ENCODE assay signal across 2 cellular contexts in genomic region chr4:118381902-118382301, GRCh38.
TF ChIP-seq lines count a peak whose summit lies in the region.

No MANE protein-coding gene starts in this region.

TF ChIP-seq in IMR-90, 13 proteins besides CTCF, POLR2A, EP300 and RAD21:
- TF ChIP-seq NFE2L2 (IDR thresholded peaks at IDR 0.05; ENCODE audit: low read depth, low read length) = no peak
- no peak for TF ChIP-seq MAZ (IDR thresholded peaks at IDR 0.05; ENCODE audit: borderline replicate concordance, low read depth, low read length)
- TF ChIP-seq BHLHE40 (IDR thresholded peaks at IDR 0.05; ENCODE audit: low read depth, low read length) = peak; percentile 58
- TF ChIP-seq MAFK (IDR thresholded peaks at IDR 0.05; ENCODE audit: low read depth, low read length) = no peak
- TF ChIP-seq FOS (IDR thresholded peaks at IDR 0.05; ENCODE audit: low read depth, low read length) = no peak
- TF ChIP-seq ELK1 (IDR thresholded peaks at IDR 0.05; ENCODE audit: borderline replicate concordance, low read depth, low read length) = no peak
TF ChIP-seq in IMR-90: peak in this region for 1.

TF ChIP-seq in GM12878, 131 proteins besides CTCF, POLR2A, EP300 and RAD21:
- TF ChIP-seq BHLHE40 (IDR thresholded peaks at IDR 0.05; ENCODE audit: borderline replicate concordance in 1 of 2, low read depth in 2 of 2, low read length in 1 of 2) (no peak), MXI1 (IDR thresholded peaks at IDR 0.05; ENCODE audit: low read depth, low read length) (no peak), ASH2L (IDR thresholded peaks at IDR 0.05; ENCODE audit: borderline replicate concordance, low read depth) (no peak), REST (IDR thresholded peaks at IDR 0.05; ENCODE audit: low read depth, low read length) (no peak), ZZZ3 (IDR thresholded peaks at IDR 0.05; ENCODE audit: control insufficient read depth, insufficient read length, low read depth) (no peak), SRF (IDR thresholded peaks at IDR 0.05; ENCODE audit: low read depth in 2 of 2, low read length in 2 of 2) (no peak), RCOR1 (conservative IDR thresholded peaks at IDR 0.05; ENCODE audit: low read depth, low read length) (no peak), ZBTB40 (IDR thresholded peaks at IDR 0.05; ENCODE audit: borderline replicate concordance) (no peak), ETV6 (conservative IDR thresholded peaks at IDR 0.05 in 1 of 2, IDR thresholded peaks at IDR 0.05 in 1 of 2; ENCODE audit: borderline replicate concordance in 1 of 2, low read depth in 1 of 2) (no peak), RELB (IDR thresholded peaks at IDR 0.05; ENCODE audit: low read depth) (no peak), ZNF274 (IDR thresholded peaks at IDR 0.05; ENCODE audit: insufficient read depth, insufficient read length) (no peak), SIN3A (IDR thresholded peaks at IDR 0.05; ENCODE audit: low read depth, low read length) (no peak)
TF ChIP-seq in GM12878: peak in this region for 0.
